Comparison of ENCODE assay signal across 1 cellular context in the genomic region with DNA sequence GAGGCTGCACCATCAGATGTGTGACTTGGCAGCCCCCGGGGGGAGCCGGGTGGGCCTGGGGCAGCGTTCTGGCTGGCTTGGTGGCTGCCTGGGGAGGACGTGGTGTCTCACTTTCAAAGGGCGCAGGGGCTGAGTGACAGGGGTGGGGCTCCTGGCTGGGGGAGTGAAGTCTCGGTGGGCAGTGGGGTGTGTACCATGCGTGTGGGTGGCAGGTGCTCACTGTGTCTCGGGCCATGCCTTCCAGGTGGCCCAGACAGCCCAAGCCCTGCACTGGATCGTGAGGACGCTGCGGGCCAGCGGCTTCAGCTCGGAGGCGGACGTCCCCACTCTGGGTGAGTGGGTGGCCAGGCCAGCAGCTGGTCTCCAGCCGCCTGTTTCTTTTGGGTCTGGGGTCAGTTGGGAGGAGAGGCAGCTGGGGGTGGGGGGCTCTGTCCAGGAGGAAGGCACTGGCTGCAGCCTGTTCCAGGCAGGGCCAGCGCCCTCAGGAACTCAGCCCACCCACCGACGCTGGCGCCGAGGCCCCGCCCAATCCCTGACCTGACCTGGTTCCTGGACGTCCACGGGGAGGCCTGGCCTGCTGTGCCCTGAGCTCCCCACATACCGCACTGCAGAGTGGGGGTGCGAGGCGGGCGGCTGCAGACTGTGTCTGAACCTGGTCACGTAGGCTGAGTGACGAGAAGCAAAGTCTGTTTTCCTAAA.
TF ChIP-seq lines count a peak whose summit lies in the region.

No MANE protein-coding gene starts in this region.

TF ChIP-seq in GM23338, 12 proteins besides CTCF, POLR2A, EP300 and RAD21 (continued from another document):
- TF ChIP-seq, protein P1, sequence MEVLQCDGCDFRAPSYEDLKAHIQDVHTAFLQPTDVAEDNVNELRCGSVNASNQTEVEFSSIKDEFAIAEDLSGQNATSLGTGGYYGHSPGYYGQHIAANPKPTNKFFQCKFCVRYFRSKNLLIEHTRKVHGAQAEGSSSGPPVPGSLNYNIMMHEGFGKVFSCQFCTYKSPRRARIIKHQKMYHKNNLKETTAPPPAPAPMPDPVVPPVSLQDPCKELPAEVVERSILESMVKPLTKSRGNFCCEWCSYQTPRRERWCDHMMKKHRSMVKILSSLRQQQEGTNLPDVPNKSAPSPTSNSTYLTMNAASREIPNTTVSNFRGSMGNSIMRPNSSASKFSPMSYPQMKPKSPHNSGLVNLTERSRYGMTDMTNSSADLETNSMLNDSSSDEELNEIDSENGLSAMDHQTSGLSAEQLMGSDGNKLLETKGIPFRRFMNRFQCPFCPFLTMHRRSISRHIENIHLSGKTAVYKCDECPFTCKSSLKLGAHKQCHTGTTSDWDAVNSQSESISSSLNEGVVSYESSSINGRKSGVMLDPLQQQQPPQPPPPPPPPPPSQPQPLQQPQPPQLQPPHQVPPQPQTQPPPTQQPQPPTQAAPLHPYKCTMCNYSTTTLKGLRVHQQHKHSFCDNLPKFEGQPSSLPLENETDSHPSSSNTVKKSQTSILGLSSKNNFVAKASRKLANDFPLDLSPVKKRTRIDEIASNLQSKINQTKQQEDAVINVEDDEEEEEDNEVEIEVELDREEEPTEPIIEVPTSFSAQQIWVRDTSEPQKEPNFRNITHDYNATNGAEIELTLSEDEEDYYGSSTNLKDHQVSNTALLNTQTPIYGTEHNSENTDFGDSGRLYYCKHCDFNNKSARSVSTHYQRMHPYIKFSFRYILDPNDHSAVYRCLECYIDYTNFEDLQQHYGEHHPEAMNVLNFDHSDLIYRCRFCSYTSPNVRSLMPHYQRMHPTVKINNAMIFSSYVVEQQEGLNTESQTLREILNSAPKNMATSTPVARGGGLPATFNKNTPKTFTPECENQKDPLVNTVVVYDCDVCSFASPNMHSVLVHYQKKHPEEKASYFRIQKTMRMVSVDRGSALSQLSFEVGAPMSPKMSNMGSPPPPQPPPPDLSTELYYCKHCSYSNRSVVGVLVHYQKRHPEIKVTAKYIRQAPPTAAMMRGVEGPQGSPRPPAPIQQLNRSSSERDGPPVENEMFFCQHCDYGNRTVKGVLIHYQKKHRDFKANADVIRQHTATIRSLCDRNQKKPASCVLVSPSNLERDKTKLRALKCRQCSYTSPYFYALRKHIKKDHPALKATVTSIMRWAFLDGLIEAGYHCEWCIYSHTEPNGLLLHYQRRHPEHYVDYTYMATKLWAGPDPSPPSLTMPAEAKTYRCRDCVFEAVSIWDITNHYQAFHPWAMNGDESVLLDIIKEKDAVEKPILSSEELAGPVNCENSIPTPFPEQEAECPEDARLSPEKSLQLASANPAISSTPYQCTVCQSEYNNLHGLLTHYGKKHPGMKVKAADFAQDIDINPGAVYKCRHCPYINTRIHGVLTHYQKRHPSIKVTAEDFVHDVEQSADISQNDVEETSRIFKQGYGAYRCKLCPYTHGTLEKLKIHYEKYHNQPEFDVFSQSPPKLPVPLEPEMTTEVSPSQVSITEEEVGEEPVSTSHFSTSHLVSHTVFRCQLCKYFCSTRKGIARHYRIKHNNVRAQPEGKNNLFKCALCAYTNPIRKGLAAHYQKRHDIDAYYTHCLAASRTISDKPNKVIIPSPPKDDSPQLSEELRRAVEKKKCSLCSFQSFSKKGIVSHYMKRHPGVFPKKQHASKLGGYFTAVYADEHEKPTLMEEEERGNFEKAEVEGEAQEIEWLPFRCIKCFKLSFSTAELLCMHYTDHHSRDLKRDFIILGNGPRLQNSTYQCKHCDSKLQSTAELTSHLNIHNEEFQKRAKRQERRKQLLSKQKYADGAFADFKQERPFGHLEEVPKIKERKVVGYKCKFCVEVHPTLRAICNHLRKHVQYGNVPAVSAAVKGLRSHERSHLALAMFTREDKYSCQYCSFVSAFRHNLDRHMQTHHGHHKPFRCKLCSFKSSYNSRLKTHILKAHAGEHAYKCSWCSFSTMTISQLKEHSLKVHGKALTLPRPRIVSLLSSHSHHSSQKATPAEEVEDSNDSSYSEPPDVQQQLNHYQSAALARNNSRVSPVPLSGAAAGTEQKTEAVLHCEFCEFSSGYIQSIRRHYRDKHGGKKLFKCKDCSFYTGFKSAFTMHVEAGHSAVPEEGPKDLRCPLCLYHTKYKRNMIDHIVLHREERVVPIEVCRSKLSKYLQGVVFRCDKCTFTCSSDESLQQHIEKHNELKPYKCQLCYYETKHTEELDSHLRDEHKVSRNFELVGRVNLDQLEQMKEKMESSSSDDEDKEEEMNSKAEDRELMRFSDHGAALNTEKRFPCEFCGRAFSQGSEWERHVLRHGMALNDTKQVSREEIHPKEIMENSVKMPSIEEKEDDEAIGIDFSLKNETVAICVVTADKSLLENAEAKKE (CRISPR knock-in tag; IDR thresholded peaks at IDR 0.05), result no peak
- no peak for TF ChIP-seq EZH2phosphoT487 (IDR thresholded peaks at IDR 0.05; ENCODE audit: unreplicated experiment)
- TF ChIP-seq, protein P2, sequence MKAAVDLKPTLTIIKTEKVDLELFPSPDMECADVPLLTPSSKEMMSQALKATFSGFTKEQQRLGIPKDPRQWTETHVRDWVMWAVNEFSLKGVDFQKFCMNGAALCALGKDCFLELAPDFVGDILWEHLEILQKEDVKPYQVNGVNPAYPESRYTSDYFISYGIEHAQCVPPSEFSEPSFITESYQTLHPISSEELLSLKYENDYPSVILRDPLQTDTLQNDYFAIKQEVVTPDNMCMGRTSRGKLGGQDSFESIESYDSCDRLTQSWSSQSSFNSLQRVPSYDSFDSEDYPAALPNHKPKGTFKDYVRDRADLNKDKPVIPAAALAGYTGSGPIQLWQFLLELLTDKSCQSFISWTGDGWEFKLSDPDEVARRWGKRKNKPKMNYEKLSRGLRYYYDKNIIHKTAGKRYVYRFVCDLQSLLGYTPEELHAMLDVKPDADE (IDR thresholded peaks at IDR 0.05), result no peak
- TF ChIP-seq STAT1 (IDR thresholded peaks at IDR 0.05; ENCODE audit: unreplicated experiment), result no peak
- TF ChIP-seq NANOG (IDR thresholded peaks at IDR 0.05; ENCODE audit: borderline replicate concordance), result no peak
